ENCODE assay signal across 22 cellular contexts in genomic region chr5:5037674-5038073, GRCh38.
DNase-seq lines count a peak whose midpoint lies in the region; ATAC-seq, FAIRE-seq and TF ChIP-seq lines count a peak whose summit lies in the region.
"Had no signal": no experiment of that assay in that cellular context is flagged by ENCODE, and none has a peak within 500 bp of the region (broad histone marks: within the 10 kb centered on the region; RNA-seq: fewer than 3 reads in every experiment).

No MANE protein-coding gene starts in this region.

- SMC1A ChIA-PET in GM12878 (lab: Charles Lee; ENCODE audit: uncharacterized antibody, unreplicated experiment), result interaction anchor here (0.6 to 3.4 kb wide), 7 partner anchors 9 to 253 kb away, joined by 3 to 17 read pairs (median 5); no protein-coding TSS in a partner anchor

- RAD21 ChIA-PET in GM12878 (lab: Charles Lee; ENCODE audit: unreplicated experiment), result interaction anchor here (0.7 to 1.9 kb wide), 4 partner anchors 9 to 28 kb away, joined by 3 to 7 read pairs (median 4); no protein-coding TSS in a partner anchor

- no peak overlapping the region for H3K4me3 ChIP-seq in GM12878
- no peak overlapping the region for H3K4me3 ChIP-seq in thyroid gland (replicated peaks in 1 of 3)
- H3K4me3 ChIP-seq: A549, HAP-1, MG63, SK-N-MC had no signal

- no peak for FAIRE-seq in GM12878 (lab: Jason Lieb, UNC)
- FAIRE-seq: A549 had no signal

- TF ChIP-seq RAD21 in GM12878 (IDR thresholded peaks at IDR 0.05; ENCODE audit: insufficient read depth, low read depth, low read length), result 0 out of 2 replicates have a peak, but pooled peaks have one; percentile 5

- no peak for TF ChIP-seq POLR2A in GM12878 (IDR thresholded peaks at IDR 0.05; ENCODE audit: low read depth, low read length)
- TF ChIP-seq POLR2A in thyroid gland (IDR thresholded peaks at IDR 0.05), result no peak

- intact Hi-C loops in GM12878 (cut with micrococcal nuclease; ENCODE audit: unreplicated experiment), result no loop called here
- intact Hi-C loops in thyroid gland (cut with DNase I), result no loop called here

- TF ChIP-seq EP300 in GM12878 (IDR thresholded peaks at IDR 0.05; ENCODE audit: borderline replicate concordance in 1 of 2, control insufficient read depth in 1 of 2, low read depth in 2 of 2, low read length in 2 of 2), result no peak

- no TSS peak for BruUV-seq in GM12878 (replicated peaks; lab: Mats Ljungman, UMichigan)

- ATAC-seq in GM18498 (IDR thresholded peaks at IDR 0.05; ENCODE audit: unreplicated experiment) (peak; percentile 62), GM18907 (IDR thresholded peaks at IDR 0.05; ENCODE audit: unreplicated experiment) (peak; percentile 58), HG03135 (IDR thresholded peaks at IDR 0.05; ENCODE audit: unreplicated experiment) (peak; percentile 59), GM12878 (no peak)
- ATAC-seq: A549, T-cell had no signal

- peak overlapping the region; percentile 8; the same call in 1 of the 2 replicates for H3K27ac ChIP-seq in GM12878 (ENCODE audit: control insufficient read depth, insufficient read depth)
- H3K27ac ChIP-seq in thyroid gland, result no peak overlapping the region
- H3K27ac ChIP-seq: A549, SK-N-MC had no signal

- H4K20me1 ChIP-seq in GM12878 (ENCODE audit: control insufficient read depth, insufficient read depth), result no peaks in the 10 kb centered on the region

- H3K9me3 ChIP-seq in GM12878 (replicated peaks; ENCODE audit: control insufficient read depth, insufficient read depth, low read length) (peaks cover 1% of the 10 kb centered on the region; the same call in 2 of the 3 replicates), thyroid gland (no peaks in the 10 kb centered on the region)
- H3K9me3 ChIP-seq: A549, Caco-2, HAP-1, MG63 had no signal

- H3K4me2 ChIP-seq in GM12878 (ENCODE audit: control insufficient read depth, insufficient read depth), result 0 out of 2 replicates have a peak overlapping the region, but pooled peaks have one; percentile 13
- H3K4me2 ChIP-seq: A549 had no signal

- no peaks in the 10 kb centered on the region for H3K36me3 ChIP-seq in GM12878 (ENCODE audit: control insufficient read depth in 2 of 2, insufficient read depth in 2 of 2, low read length in 1 of 2)
- no peaks in the 10 kb centered on the region for H3K36me3 ChIP-seq in thyroid gland
- H3K36me3 ChIP-seq: HAP-1, MG63 had no signal

- no peak overlapping the region for H2AFZ ChIP-seq in GM12878 (ENCODE audit: control insufficient read depth, low read depth, low read length)

- no peaks in the 10 kb centered on the region for H3K79me2 ChIP-seq in GM12878 (ENCODE audit: control insufficient read depth, insufficient read depth, low read length)

- no peak for TF ChIP-seq CTCF in GM12878 (IDR thresholded peaks at IDR 0.05 in 2 of 3, conservative IDR thresholded peaks at IDR 0.05 in 1 of 3; ENCODE audit: control insufficient read depth in 2 of 3, extremely low read depth in 1 of 3, insufficient read depth in 1 of 3, low read depth in 3 of 3, low read length in 3 of 3)
- TF ChIP-seq CTCF in thyroid gland (IDR thresholded peaks at IDR 0.05), result no peak

- H3K4me1 ChIP-seq in GM12878 (ENCODE audit: control insufficient read depth, insufficient read depth, low read length) (no peaks in the 10 kb centered on the region), thyroid gland (no peaks in the 10 kb centered on the region)
- H3K4me1 ChIP-seq: A549, Caco-2, HAP-1 had no signal

- H3K27me3 ChIP-seq in GM12878 (replicated peaks in 1 of 2; ENCODE audit: control insufficient read depth in 2 of 2, insufficient read depth in 2 of 2, low read length in 1 of 2) (no peaks in the 10 kb centered on the region), thyroid gland (no peaks in the 10 kb centered on the region)

- POLR2A ChIA-PET in GM12878 (lab: Charles Lee), result interaction anchor here (1.3 kb wide), 1 partner anchor 12 kb away, joined by 3 read pairs; no protein-coding TSS in a partner anchor

- no peak overlapping the region for H3K9ac ChIP-seq in GM12878 (ENCODE audit: control insufficient read depth, insufficient read depth, low read length)

- WGBS in GM12878 (ENCODE audit: insufficient coverage, insufficient replicate concordance, low lambda C conversion rate, missing lambda C conversion rate), result 5% methylated on average over 1 of the region's 1 CpG
- WGBS in thyroid gland, 2 donors, result 69 to 76% methylated on average over 1 of the region's 1 CpG

- no peak for DNase-seq in GM12878 (ENCODE audit: low read depth, low spot score)
- no peak for DNase-seq in stimulated activated CD4-positive, alpha-beta T cell treated with anti-CD3 and anti-CD28 coated beads, Interleukin-2, amount 100 ng/mL, for 24 hours
- DNase-seq in activated gamma-delta T cell (lab: John Stamatoyannopoulos, UW), result no peak
- DNase-seq in thyroid gland, result no peak
- DNase-seq: Caco-2; CD4-positive, alpha-beta T cell; DMS153; GF-D8; Kasumi-1; MG63; NCI-H1105; NCI-H2081; NCI-H446 treated with DMSO at 0.1 percent for 48 hours; NCI-H69; SHP77; T-cell had no signal

- in situ Hi-C loops in GM12878 (cut with MboI), result no loop called here

- CTCF ChIA-PET in GM12878 (lab: Yijun Ruan, JAX), result interaction anchor here (0.8 to 1.8 kb wide), 5 partner anchors 8 to 21 kb away, joined by 3 to 6 read pairs (median 4); no protein-coding TSS in a partner anchor

TF ChIP-seq in GM12878, 131 proteins besides CTCF, POLR2A, EP300 and RAD21:
- peak; percentile 21; the same call in 1 of the 2 replicates for TF ChIP-seq IRF4 (IDR thresholded peaks at IDR 0.05; ENCODE audit: low read depth, low read length)
- peak; percentile 51 for TF ChIP-seq NFIC (IDR thresholded peaks at IDR 0.05; ENCODE audit: low read depth, low read length)
- TF ChIP-seq JUNB (IDR thresholded peaks at IDR 0.05), result peak; percentile 75
- no peak for TF ChIP-seq NFYA (IDR thresholded peaks at IDR 0.05; ENCODE audit: borderline replicate concordance, low read depth, low read length)
- no peak for TF ChIP-seq REST (IDR thresholded peaks at IDR 0.05; ENCODE audit: low read depth, low read length)
- TF ChIP-seq TCF7 (IDR thresholded peaks at IDR 0.05; ENCODE audit: borderline replicate concordance), result no peak
- TF ChIP-seq RUNX3 (IDR thresholded peaks at IDR 0.05; ENCODE audit: low read length), result peak; percentile 75
- TF ChIP-seq BCL3 (IDR thresholded peaks at IDR 0.05; ENCODE audit: borderline replicate concordance, insufficient read depth, low read depth, low read length, poor library complexity, severe bottlenecking), result peak; percentile 16
